12 cellular contexts compared by ENCODE assay signal in genomic region chr3:196793224-196793623, GRCh38. TPM values are rescaled to one million over a fixed set of nuclear protein-coding genes. Genes with fewer than 3 reads are reported as not detected.
DNase-seq lines count a peak whose midpoint lies in the region; ATAC-seq and TF ChIP-seq lines count a peak whose summit lies in the region.
"Had no signal": no experiment of that assay in that cellular context is flagged by ENCODE, and none has a peak within 500 bp of the region (broad histone marks: within the 10 kb centered on the region; RNA-seq: fewer than 3 reads in every experiment).

No MANE protein-coding gene starts in this region.

- H3K27me3 Mint-ChIP-seq in activated CD8-positive, alpha-beta T cell treated with anti-CD3 and anti-CD28 coated beads, Interleukin-2, amount 10 ng/mL, durations not matched to agents 7 days and 5 days (ENCODE audit: low read depth) = no peaks in the 10 kb centered on the region

- no peak for TF ChIP-seq CTCF in liver (IDR thresholded peaks at IDR 0.05; ENCODE audit: low read depth, low read length, missing input control)
- TF ChIP-seq CTCF in GM20000 (IDR thresholded peaks at IDR 0.05; ENCODE audit: extremely low read depth, missing control alignments) = no peak

- WGBS in liver = 79% methylated on average over 1 of the region's 1 CpG

- H3K36me3 Mint-ChIP-seq in activated CD8-positive, alpha-beta T cell treated with anti-CD3 and anti-CD28 coated beads, Interleukin-2, amount 10 ng/mL, durations not matched to agents 7 days and 5 days (ENCODE audit: low read depth) = peaks cover 70% of the 10 kb centered on the region

- H3K4me1 Mint-ChIP-seq in activated CD8-positive, alpha-beta T cell treated with anti-CD3 and anti-CD28 coated beads, Interleukin-2, amount 10 ng/mL, durations not matched to agents 7 days and 5 days (ENCODE audit: low read depth) = no peaks in the 10 kb centered on the region

- no peaks in the 10 kb centered on the region for H3K9me3 ChIP-seq in liver (ENCODE audit: control insufficient read depth in 4 of 4, low read length in 3 of 4)

- H3K27ac Mint-ChIP-seq in activated CD8-positive, alpha-beta T cell treated with anti-CD3 and anti-CD28 coated beads, Interleukin-2, amount 10 ng/mL, durations not matched to agents 7 days and 5 days = no peak overlapping the region

- no peak overlapping the region for H3K9ac ChIP-seq in liver (ENCODE audit: low read depth in 1 of 2, low read length in 2 of 2)

- CTCF ChIA-PET in activated CD8-positive, alpha-beta T cell treated with anti-CD3 and anti-CD28 coated beads, Interleukin-2, amount 10 ng/mL, durations not matched to agents 7 days and 5 days (lab: Charles Lee) = no interaction called here

- peaks cover 0 to 9% (median 3%) of the 10 kb centered on the region in 4 donors for H3K36me3 ChIP-seq in liver (ENCODE audit: control insufficient read depth in 4 of 4, insufficient read depth in 3 of 4, low read depth in 1 of 4, low read length in 3 of 4)

- peak overlapping the region; percentile 19 to 37 for H3K27ac ChIP-seq in liver (ENCODE audit: low read depth in 1 of 2, low read length in 2 of 2)
- H3K27ac ChIP-seq: HL-60 had no signal

- no peak for TF ChIP-seq RAD21 in liver (IDR thresholded peaks at IDR 0.05)

- DNase-seq in ACHN (peak; percentile 82), HT-29 (ENCODE audit: low spot score) (peak; percentile 76), T47D (ENCODE audit: low read depth in 1 of 2, low spot score in 1 of 2) (peak; percentile 89 to 99), NCI-H2107 (lab: John Stamatoyannopoulos, UW) (no peak), GM20000 (ENCODE audit: low spot score) (no peak)
- no peak for DNase-seq in activated CD8-positive, alpha-beta T cell treated with anti-CD3 and anti-CD28 coated beads, Interleukin-2, amount 10 ng/mL, durations not matched to agents 7 days and 5 days
- DNase-seq: activated CD8-positive, alpha-beta memory T cell treated with anti-CD3 and anti-CD28 coated beads, Interleukin-2, amount 50 U/mL, for 48 hours; glutamatergic neuron; stimulated activated CD4-positive, alpha-beta T cell treated with anti-CD3 and anti-CD28 coated beads, Interleukin-4, amount 100 ng/mL, for 4 hours had no signal

- POLR2A ChIA-PET in activated CD8-positive, alpha-beta T cell treated with anti-CD3 and anti-CD28 coated beads, Interleukin-2, amount 10 ng/mL, durations not matched to agents 7 days and 5 days (lab: Charles Lee) = no interaction called here

- peaks cover 4 to 12% (median 9%) of the 10 kb centered on the region in 4 donors for H3K4me1 ChIP-seq in liver (ENCODE audit: control insufficient read depth in 4 of 4, insufficient read depth in 4 of 4, low read length in 3 of 4)

- H3K4me3 ChIP-seq in liver (ENCODE audit: low read depth in 1 of 3, low read length in 3 of 3) = no peak overlapping the region

- H3K4me3 Mint-ChIP-seq in activated CD8-positive, alpha-beta T cell treated with anti-CD3 and anti-CD28 coated beads, Interleukin-2, amount 10 ng/mL, durations not matched to agents 7 days and 5 days = no peak overlapping the region

- no peak for ATAC-seq in HG03097 (IDR thresholded peaks at IDR 0.05; ENCODE audit: low FRiP score, unreplicated experiment)
- ATAC-seq in activated CD8-positive, alpha-beta T cell treated with anti-CD3 and anti-CD28 coated beads, Interleukin-2, amount 10 ng/mL, durations not matched to agents 7 days and 5 days = no peak

- no peaks in the 10 kb centered on the region for H3K27me3 ChIP-seq in liver (ENCODE audit: control insufficient read depth in 4 of 4, insufficient read depth in 4 of 4, low read length in 3 of 4)

- peaks cover 16% of the 10 kb centered on the region for H3K9me3 Mint-ChIP-seq in activated CD8-positive, alpha-beta T cell treated with anti-CD3 and anti-CD28 coated beads, Interleukin-2, amount 10 ng/mL, durations not matched to agents 7 days and 5 days (ENCODE audit: insufficient read depth)

- in situ Hi-C loops in ACHN (cut with HindIII; ENCODE audit: low pct_ligation_motif_present, low pct_unique_long_range_greater_than_20kb, low sequenced_read_pairs) = no loop called here
- in situ Hi-C loops in T47D (cut with HindIII; ENCODE audit: low pct_unique_long_range_greater_than_20kb, low sequenced_read_pairs) = no loop called here

TF ChIP-seq in liver, 16 proteins besides CTCF, POLR2A, EP300 and RAD21:
- no peak for TF ChIP-seq FOXA1 (IDR thresholded peaks at IDR 0.05)
TF ChIP-seq in liver: peak in this region for 0.

RNA-seq across cellular contexts. Expression of gene PAK2, which starts 53.6 kb away (rescaled TPM):
- 26.8 and 29.5 TPM in 2 replicates for total RNA-seq in HT-29 (2014; rRNA removed; shearing (Covaris generic))
- 10 to 100 TPM; 30.4 to 44.3 TPM for total RNA-seq in liver
- polyA plus RNA-seq in liver = 10 to 100 TPM; 16.0 to 19.4 TPM
- 100 to 1,000 TPM in 1 of 2 experiments, 10 to 100 TPM in 1; 84.7 to 104 TPM for total RNA-seq in activated CD8-positive, alpha-beta T cell treated with anti-CD3 and anti-CD28 coated beads, Interleukin-2, amount 10 ng/mL, durations not matched to agents 7 days and 5 days

Comparison
In these comparisons a context has a peak if more than half of its experiments do, and no peak if none do; other contexts are left out.
1. DNase-seq: peak in ACHN (single experiment), HT-29 (single experiment) and T47D (2 of 2); none in NCI-H2107 (single experiment), GM20000 (single experiment) and activated CD8-positive, alpha-beta T cell treated with anti-CD3 and anti-CD28 coated beads, Interleukin-2, amount 10 ng/mL, durations not matched to agents 7 days and 5 days (single experiment).